In genomic region chr1:47334765-47335435, GRCh38 we compare ENCODE assay signal across 2 cellular contexts.
A peak's percentile ranks its signal among the peaks of the same experiment; 100 is the strongest.
TF ChIP-seq lines count a peak whose summit lies in the region.

No MANE protein-coding gene starts in this region.

TF ChIP-seq in A549, 52 proteins besides CTCF, POLR2A, EP300 and RAD21:
- no peak for TF ChIP-seq MAX (IDR thresholded peaks at IDR 0.05)
- no peak for TF ChIP-seq PHF8 (IDR thresholded peaks at IDR 0.05; ENCODE audit: borderline replicate concordance, low read depth)
- no peak for TF ChIP-seq CEBPB (IDR thresholded peaks at IDR 0.05)
- no peak for TF ChIP-seq FOXS1 (CRISPR knock-in tag; IDR thresholded peaks at IDR 0.05)
- TF ChIP-seq BCL3 (IDR thresholded peaks at IDR 0.05), result no peak
- TF ChIP-seq ESRRA (IDR thresholded peaks at IDR 0.05; ENCODE audit: borderline replicate concordance, low read length), result no peak
- TF ChIP-seq HOXA7 (CRISPR knock-in tag; IDR thresholded peaks at IDR 0.05), result no peak

TF ChIP-seq in GM12878, 131 proteins besides CTCF, POLR2A, EP300 and RAD21:
- TF ChIP-seq CREM (IDR thresholded peaks at IDR 0.05; ENCODE audit: low read depth) (0 out of 2 replicates have a peak, but pooled peaks have one; percentile 7), PAX8 (IDR thresholded peaks at IDR 0.05) (peak; percentile 29; the same call in 1 of the 2 replicates), TCF7 (IDR thresholded peaks at IDR 0.05; ENCODE audit: borderline replicate concordance) (no peak), MLLT1 (IDR thresholded peaks at IDR 0.05) (no peak), NR2C1 (IDR thresholded peaks at IDR 0.05) (peak; percentile 65; the same call in 1 of the 2 replicates), NR2F1 (conservative IDR thresholded peaks at IDR 0.05) (peak; percentile 80), GABPA (IDR thresholded peaks at IDR 0.05; ENCODE audit: low read depth) (0 out of 2 replicates have a peak, but pooled peaks have one; percentile 9), SKIL (IDR thresholded peaks at IDR 0.05; ENCODE audit: low read depth, poor library complexity, severe bottlenecking) (peak; percentile 25), PML (IDR thresholded peaks at IDR 0.05; ENCODE audit: low read length) (peak; percentile 60; the same call in 1 of the 2 replicates), CBX5 (IDR thresholded peaks at IDR 0.05; ENCODE audit: low read depth) (no peak), ZNF687 (IDR thresholded peaks at IDR 0.05) (peak; percentile 90), SIX5 (IDR thresholded peaks at IDR 0.05; ENCODE audit: low read depth, low read length, severe bottlenecking) (no peak)
TF ChIP-seq in GM12878: peak in this region for 8.
